Comparison of ENCODE assay signal across 32 cellular contexts in genomic region chr13:41631296-41631965, GRCh38.
"Had no signal": no experiment of that assay in that cellular context is flagged by ENCODE, and none has a peak within 500 bp of the region (broad histone marks: within the 10 kb centered on the region; RNA-seq: fewer than 3 reads in every experiment).

No MANE protein-coding gene starts in this region.

- H3K4me1 ChIP-seq: left lung, lower lobe of right lung, pancreas, prostate gland had no signal

- H3K27ac ChIP-seq: brain microvascular endothelial cell, coronary artery, dorsolateral prefrontal cortex, left lung, lower lobe of right lung, pancreas, prostate gland, uterus, VCaP had no signal

- FAIRE-seq: astrocyte, frontal cortex, pancreas, TTC549 had no signal

- H3K9me3 ChIP-seq: lower lobe of right lung, pancreas, prostate gland, uterus had no signal

- DNase-seq: activated CD4-positive, alpha-beta T cell treated with anti-CD3 and anti-CD28 coated beads for 4 hours; activated CD4-positive, alpha-beta T cell treated with anti-CD3 and anti-CD28 coated beads, Interleukin-2, amount 50 U/mL, for 4 hours; activated CD8-positive, alpha-beta memory T cell treated with anti-CD3 and anti-CD28 coated beads for 24 hours; activated effector memory CD4-positive, alpha-beta T cell treated with anti-CD3 and anti-CD28 coated beads, Interleukin-2, amount 50 U/mL, for 16 hours; activated naive CD4-positive, alpha-beta T cell treated with anti-CD3 and anti-CD28 coated beads for 36 hours; activated naive CD8-positive, alpha-beta T cell treated with anti-CD3 and anti-CD28 coated beads for 36 hours; amniotic stem cell; brain microvascular endothelial cell; dorsolateral prefrontal cortex; effector memory CD8-positive, alpha-beta T cell; erythroblast; kidney glomerular epithelial cell; left lung; lower lobe of right lung; naive B cell; nephron progenitor cell; pancreas; retina; stimulated activated CD4-positive, alpha-beta T cell treated with anti-CD3 and anti-CD28 coated beads, Interleukin-1b, Interleukin-23, amount 100 ng/mL, for 48 hours; stimulated activated CD4-positive, alpha-beta T cell treated with anti-CD3 and anti-CD28 coated beads, Interleukin-4, amount 100 ng/mL, for 4 hours; stimulated activated CD8-positive, alpha-beta memory T cell treated with anti-CD3 and anti-CD28 coated beads, Interleukin-4, amount 100 ng/mL, for 48 hours; stimulated activated naive CD8-positive, alpha-beta T cell treated with anti-CD3 and anti-CD28 coated beads, Interleukin-15, amount 100 ng/mL, for 72 hours; substantia nigra; T-helper 9 cell; uterus had no signal

- H3K36me3 ChIP-seq: brain microvascular endothelial cell, left lung, lower lobe of right lung, pancreas, prostate gland, uterus had no signal

- H3K27me3 ChIP-seq: brain microvascular endothelial cell, dorsolateral prefrontal cortex, left lung, pancreas, uterus had no signal

- H3K4me2 ChIP-seq: smooth muscle cell had no signal

- H3K4me3 ChIP-seq: coronary artery, dorsolateral prefrontal cortex, left lung, lower lobe of right lung, pancreas, prostate gland, smooth muscle cell, uterus had no signal
